ENCODE assay signal across 8 cellular contexts in genomic region chr2:176553685-176554106, GRCh38.
DNase-seq lines count a peak whose midpoint lies in the region; ATAC-seq and TF ChIP-seq lines count a peak whose summit lies in the region.

No MANE protein-coding gene starts in this region.

- intact Hi-C loops in left ventricle myocardium inferior (cut with micrococcal nuclease): loop anchor here (5.0 to 10.0 kb wide), 2 partner anchors 81 to 416 kb away; no protein-coding TSS in a partner anchor
- intact Hi-C loops in psoas muscle (cut with DNase I): loop anchor here (2.0 to 10.0 kb wide), 5 partner anchors 84 to 426 kb away; partner anchors contain the start of gene HOXD8 (in 1 of the 2)

- DNase-seq in RPMI8226 (peak; percentile 12), amygdala (lab: John Stamatoyannopoulos, UW) (peak in 45 of 56 donors; percentile 2 to 59 (median 22)), left ventricle myocardium inferior (peak; percentile 54), psoas muscle (peak; percentile 50 to 73)

- ATAC-seq in psoas muscle: peak; percentile 79 to 96 (median 91)
- no peak for ATAC-seq in HG02623 (IDR thresholded peaks at IDR 0.05; ENCODE audit: unreplicated experiment)
- ATAC-seq in GM21526 (IDR thresholded peaks at IDR 0.05; ENCODE audit: low FRiP score, unreplicated experiment): no peak

- H3K27me3 ChIP-seq in BLaER1: no peaks in the 10 kb centered on the region
- H3K27me3 ChIP-seq in HUES64 (ENCODE audit: insufficient read depth, low read length): peaks cover 77% of the 10 kb centered on the region
- H3K27me3 ChIP-seq in left ventricle myocardium inferior (ENCODE audit: low read depth): peaks cover 63% of the 10 kb centered on the region
- peaks cover 0 to 3% (median 0%) of the 10 kb centered on the region in 3 donors for H3K27me3 ChIP-seq in psoas muscle (ENCODE audit: insufficient read depth in 3 of 3, low read length in 2 of 3)

- H3K4me2 ChIP-seq in BLaER1: peak overlapping the region; percentile 85

- WGBS in HUES64: 3% methylated on average over 16 of the region's 16 CpGs
- WGBS in psoas muscle, 3 donors: 0 to 1% (median 0%) methylated on average over 16 of the region's 16 CpGs

- no peaks in the 10 kb centered on the region for H3K9me3 ChIP-seq in BLaER1
- no peaks in the 10 kb centered on the region for H3K9me3 ChIP-seq in HUES64 (ENCODE audit: insufficient read depth, low read depth, low read length)
- H3K9me3 ChIP-seq in left ventricle myocardium inferior (replicated peaks): no peaks in the 10 kb centered on the region
- H3K9me3 ChIP-seq in psoas muscle: no peaks in the 10 kb centered on the region

- H4K20me1 ChIP-seq in BLaER1: no peaks in the 10 kb centered on the region

- H3K9ac ChIP-seq in BLaER1 (peak overlapping the region; percentile 65; the same call in 1 of the 2 replicates), HUES64 (ENCODE audit: low read depth, low read length) (peak overlapping the region; percentile 13; the same call in 1 of the 2 replicates)

- H3K4me3 ChIP-seq in BLaER1 (peak overlapping the region; percentile 65), HUES64 (ENCODE audit: low read length) (peak overlapping the region; percentile 50), left ventricle myocardium inferior (peak overlapping the region; percentile 68), psoas muscle (peak overlapping the region; percentile 74)

- TF ChIP-seq CTCF in left ventricle myocardium inferior (IDR thresholded peaks at IDR 0.05; ENCODE audit: borderline replicate concordance) (no peak), psoas muscle (IDR thresholded peaks at IDR 0.05) (no peak)

- H3K36me3 ChIP-seq in BLaER1 (no peaks in the 10 kb centered on the region), HUES64 (ENCODE audit: insufficient read depth, low read length) (no peaks in the 10 kb centered on the region), left ventricle myocardium inferior (no peaks in the 10 kb centered on the region), psoas muscle (ENCODE audit: insufficient read depth in 1 of 2, low read depth in 1 of 2) (no peaks in the 10 kb centered on the region)

- H3K27ac ChIP-seq in BLaER1 (no peak overlapping the region; the same call in 1 of the 2 replicates), HUES64 (ENCODE audit: low read depth, low read length) (no peak overlapping the region), left ventricle myocardium inferior (replicated peaks) (peak overlapping the region; percentile 62), psoas muscle (peak overlapping the region; percentile 57)

- H3K4me1 ChIP-seq in BLaER1 (no peaks in the 10 kb centered on the region), HUES64 (ENCODE audit: insufficient read depth, low read length) (0 out of 2 replicates have a peak, but pooled peaks cover 5% of the 10 kb centered on the region), left ventricle myocardium inferior (peaks cover 20% of the 10 kb centered on the region), psoas muscle (peaks cover 12% of the 10 kb centered on the region)

Comparison
In these comparisons a context has a peak if more than half of its experiments do, and no peak if none do; other contexts are left out.
1. H3K27ac ChIP-seq: peak in left ventricle myocardium inferior (single experiment) and psoas muscle (single experiment); none in BLaER1 (single experiment) and HUES64 (single experiment).
2. ATAC-seq: peak in psoas muscle (4 of 4); none in HG02623 (single experiment) and GM21526 (single experiment).
3. Peak in every context shown above with its lines, with median percentiles within 50 percentile points of each other: H3K4me3 ChIP-seq and DNase-seq.